ENCODE assay signal across 9 cellular contexts in the genomic region with DNA sequence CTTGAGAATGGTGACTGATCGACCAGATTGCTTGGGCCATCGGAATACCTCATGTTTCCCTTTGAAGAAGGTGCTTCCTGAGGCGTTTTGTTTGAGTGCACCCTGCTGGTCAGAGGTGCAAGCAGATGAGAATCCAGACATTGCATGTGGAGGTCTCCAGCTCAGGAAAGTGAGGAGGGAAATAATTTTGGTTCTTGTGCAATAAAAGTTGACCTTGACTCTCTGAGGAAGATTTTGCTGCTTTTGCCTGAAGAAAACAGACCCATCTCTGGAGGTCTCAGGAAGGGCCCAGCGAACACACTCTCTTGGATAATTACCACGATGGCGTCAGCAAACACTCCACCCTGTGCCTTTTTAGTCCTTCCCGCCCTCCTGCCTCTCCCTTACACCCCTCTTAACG.
DNase-seq lines count a peak whose midpoint lies in the region; ATAC-seq and TF ChIP-seq lines count a peak whose summit lies in the region.
"Had no signal": no experiment of that assay in that cellular context is flagged by ENCODE, and none has a peak within 500 bp of the region (broad histone marks: within the 10 kb centered on the region; RNA-seq: fewer than 3 reads in every experiment).

No MANE protein-coding gene starts in this region.

- DNase-seq in GM06990 (ENCODE audit: extremely low read depth, insufficient read length) (no peak), NB4 (ENCODE audit: low read depth) (peak; percentile 11), caudate nucleus (lab: John Stamatoyannopoulos, UW) (no peak), NCI-H1694 treated with DMSO at 0.1 percent for 48 hours (lab: John Stamatoyannopoulos, UW) (no peak)
- DNase-seq: activated CD8-positive, alpha-beta memory T cell treated with anti-CD3 and anti-CD28 coated beads for 24 hours had no signal

- peaks cover 4% of the 10 kb centered on the region for H3K36me3 ChIP-seq in GM06990 (ENCODE audit: control insufficient read depth, insufficient read depth, low read length)

- H3K27ac Mint-ChIP-seq in nephron = peak overlapping the region; percentile 19 to 52 (median 35)

- H3K4me3 Mint-ChIP-seq in nephron = no peak overlapping the region

- no peaks in the 10 kb centered on the region for H3K9me3 Mint-ChIP-seq in nephron

- H3K4me3 ChIP-seq in GM06990 (replicated peaks; ENCODE audit: low read depth, low read length) (no peak overlapping the region), NB4 (ENCODE audit: low read depth, low read length) (no peak overlapping the region)

- ATAC-seq in HG03442 (IDR thresholded peaks at IDR 0.05; ENCODE audit: unreplicated experiment) (no peak), GM19351 (IDR thresholded peaks at IDR 0.05; ENCODE audit: unreplicated experiment) (no peak), HG02938 (IDR thresholded peaks at IDR 0.05; ENCODE audit: unreplicated experiment) (no peak)

- H3K36me3 Mint-ChIP-seq in nephron (ENCODE audit: low read depth) = peaks cover 33% of the 10 kb centered on the region

- peak overlapping the region; percentile 46 for H3K27ac ChIP-seq in caudate nucleus (ENCODE audit: low read depth, low read length)

- H3K27me3 Mint-ChIP-seq in nephron (ENCODE audit: low read depth) = no peaks in the 10 kb centered on the region

- peaks cover 42% of the 10 kb centered on the region for H3K4me1 Mint-ChIP-seq in nephron

- no peaks in the 10 kb centered on the region for H3K27me3 ChIP-seq in GM06990 (replicated peaks; ENCODE audit: control insufficient read depth, insufficient read depth, low read length)

- peak; percentile 36 for TF ChIP-seq CTCF in GM06990 (IDR thresholded peaks at IDR 0.05; ENCODE audit: insufficient read depth, low read length, poor library complexity, severe bottlenecking)
- peak; percentile 18 for TF ChIP-seq CTCF in NB4 (IDR thresholded peaks at IDR 0.05; ENCODE audit: low read depth, low read length)
- peak in 1 of 3 experiments; percentile 35 for TF ChIP-seq CTCF in nephron (IDR thresholded peaks at IDR 0.05; ENCODE audit: unreplicated experiment in 3 of 3)

- no peak for TF ChIP-seq POLR2A in NB4 (IDR thresholded peaks at IDR 0.05; ENCODE audit: extremely low read depth, insufficient read length)
